In genomic region chr3:149368201-149368849, GRCh38 we compare ENCODE assay signal across 13 cellular contexts. TPM values are rescaled to one million over a fixed set of nuclear protein-coding genes. Genes with fewer than 3 reads are reported as not detected.
DNase-seq lines count a peak whose midpoint lies in the region; ATAC-seq, FAIRE-seq and TF ChIP-seq lines count a peak whose summit lies in the region.
"Had no signal": no experiment of that assay in that cellular context is flagged by ENCODE, and none has a peak within 500 bp of the region (broad histone marks: within the 10 kb centered on the region; RNA-seq: fewer than 3 reads in every experiment).

No MANE protein-coding gene starts in this region.

- CTCF ChIA-PET in HCT116 (lab: Charles Lee) (no interaction called here), PC-3 (lab: Charles Lee) (no interaction called here), endothelial cell of umbilical vein (lab: Charles Lee) (interaction anchor here (0.7 to 2.2 kb wide), 6 partner anchors 13 to 413 kb away, joined by 3 to 14 read pairs (median 4); no protein-coding TSS in a partner anchor)

- RAD21 ChIA-PET in HCT116 (lab: Charles Lee; ENCODE audit: low non-redundant PET in 1 of 2, low total read pairs in 2 of 2, uncharacterized antibody in 2 of 2, unreplicated experiment in 2 of 2) = no interaction called here

- H4K20me1 ChIP-seq in HCT116 (ENCODE audit: insufficient read depth) (no peaks in the 10 kb centered on the region), PC-3 (ENCODE audit: low read length) (peaks cover 11% of the 10 kb centered on the region; the same call in 1 of the 2 replicates), endothelial cell of umbilical vein (replicated peaks; ENCODE audit: control insufficient read depth, extremely low read depth, insufficient read depth, low read length) (no peaks in the 10 kb centered on the region)

- intact Hi-C loops in HCT116 (cut with micrococcal nuclease) (no loop called here), PC-3 (cut with micrococcal nuclease) (no loop called here), endothelial cell of umbilical vein (cut with micrococcal nuclease) (no loop called here)

- no TSS peak for BruUV-seq in HCT116 (replicated peaks; lab: Mats Ljungman, UMichigan)
- BruUV-seq in PC-3 (replicated peaks; lab: Mats Ljungman, UMichigan) = no TSS peak
- BruUV-seq in endothelial cell of umbilical vein (replicated peaks; lab: Mats Ljungman, UMichigan) = no TSS peak

- H3K9ac ChIP-seq in HCT116 (ENCODE audit: low read length) (no peak overlapping the region), PC-3 (ENCODE audit: low read length) (peak overlapping the region; percentile 35), endothelial cell of umbilical vein (replicated peaks; ENCODE audit: extremely low read depth, insufficient read depth, low read length) (no peak overlapping the region)

- H3K4me3 ChIP-seq in HCT116 (replicated peaks in 1 of 2; ENCODE audit: low read depth in 1 of 2, low read length in 2 of 2) (no peak overlapping the region), PC-3 (ENCODE audit: low read length) (no peak overlapping the region), endothelial cell of umbilical vein (replicated peaks in 1 of 3; ENCODE audit: insufficient read depth in 1 of 3, low read depth in 1 of 3, low read length in 3 of 3) (no peak overlapping the region)
- H3K4me3 ChIP-seq: cardiac muscle cell, thoracic aorta had no signal

- no peak for TF ChIP-seq POLR2A in HCT116 (IDR thresholded peaks at IDR 0.05; ENCODE audit: borderline replicate concordance, extremely low read depth, insufficient read depth, insufficient read length)
- no peak for TF ChIP-seq POLR2A in endothelial cell of umbilical vein (IDR thresholded peaks at IDR 0.05; ENCODE audit: low read depth, low read length)

- peak overlapping the region; percentile 2; the same call in 1 of the 2 replicates for H3K4me2 ChIP-seq in HCT116 (ENCODE audit: low read length)
- peak overlapping the region; percentile 8; the same call in 1 of the 2 replicates for H3K4me2 ChIP-seq in PC-3 (ENCODE audit: low read length)
- no peak overlapping the region for H3K4me2 ChIP-seq in endothelial cell of umbilical vein (ENCODE audit: insufficient read depth, low read length)

- dilution Hi-C loops in endothelial cell of umbilical vein (cut with MboI; ENCODE audit: extremely low pct_ligation_motif_present, low sequenced_read_pairs) = no loop called here

- no peaks in the 10 kb centered on the region for H3K27me3 Mint-ChIP-seq in progenitor cell of endocrine pancreas

- no peaks in the 10 kb centered on the region for H3K9me1 ChIP-seq in endothelial cell of umbilical vein (replicated peaks; ENCODE audit: control insufficient read depth, extremely low read depth, insufficient read depth, low read length)

- H3K27ac ChIP-seq in HCT116 (ENCODE audit: low read depth, low read length) (no peak overlapping the region), PC-3 (ENCODE audit: low read length) (peak overlapping the region; percentile 99), endothelial cell of umbilical vein (ENCODE audit: insufficient read depth, low read depth, low read length) (peak overlapping the region; percentile 4)
- H3K27ac ChIP-seq: cardiac muscle cell had no signal

- no peaks in the 10 kb centered on the region for H3K9me3 Mint-ChIP-seq in progenitor cell of endocrine pancreas (ENCODE audit: low read depth)
- H3K9me3 Mint-ChIP-seq: activated T-helper 17 cell treated with anti-CD3 and anti-CD28 coated beads, Interleukin-2, amount 50 U/mL, for 72 hours; naive thymus-derived CD8-positive, alpha-beta T cell had no signal

- H3F3A ChIP-seq in PC-3 (ENCODE audit: low read length, unreplicated experiment) = peaks cover 56% of the 10 kb centered on the region

- H3K9me3 ChIP-seq in HCT116 (ENCODE audit: control insufficient read depth in 1 of 2, insufficient read depth in 1 of 2, low read depth in 1 of 2, low read length in 2 of 2) (no peaks in the 10 kb centered on the region), PC-3 (ENCODE audit: low read length) (no peaks in the 10 kb centered on the region), endothelial cell of umbilical vein (replicated peaks; ENCODE audit: control insufficient read depth, insufficient read depth, low read length) (no peaks in the 10 kb centered on the region)
- H3K9me3 ChIP-seq: thoracic aorta had no signal

- no peak for FAIRE-seq in endothelial cell of umbilical vein (lab: Jason Lieb, UNC)

- TF ChIP-seq RAD21 in HCT116 (IDR thresholded peaks at IDR 0.05; ENCODE audit: low read depth) = no peak

- no peaks in the 10 kb centered on the region for H3K36me3 Mint-ChIP-seq in progenitor cell of endocrine pancreas (ENCODE audit: insufficient read depth)
- H3K36me3 Mint-ChIP-seq: naive thymus-derived CD8-positive, alpha-beta T cell had no signal

- ATAC-seq in HCT116 = peak; percentile 51
- ATAC-seq in PC-3 = no peak
- ATAC-seq: activated T-helper 17 cell treated with anti-CD3 and anti-CD28 coated beads, Interleukin-2, amount 50 U/mL, for 72 hours; naive thymus-derived CD8-positive, alpha-beta T cell had no signal

- peaks cover 39% of the 10 kb centered on the region for H3K4me1 Mint-ChIP-seq in progenitor cell of endocrine pancreas (ENCODE audit: low read depth)
- H3K4me1 Mint-ChIP-seq: activated T-helper 17 cell treated with anti-CD3 and anti-CD28 coated beads, Interleukin-2, amount 50 U/mL, for 72 hours; naive thymus-derived CD8-positive, alpha-beta T cell had no signal

- DNase-seq in HCT116 (ENCODE audit: low read depth, low spot score) (no peak), PC-3 (peak; percentile 41), endothelial cell of umbilical vein (ENCODE audit: low read depth, low spot score) (peak; percentile 64), progenitor cell of endocrine pancreas (ENCODE audit: low spot score, unreplicated experiment) (no peak), NCI-H1436 (lab: John Stamatoyannopoulos, UW) (no peak), DMS79 (lab: John Stamatoyannopoulos, UW) (no peak), NCI-H82 treated with DMSO at 0.1 percent for 48 hours (lab: John Stamatoyannopoulos, UW; ENCODE audit: unreplicated experiment) (no peak)
- DNase-seq: H7; naive thymus-derived CD8-positive, alpha-beta T cell; NCI-H1694 had no signal

- H3K36me3 ChIP-seq in HCT116 (ENCODE audit: control insufficient read depth in 1 of 2, insufficient read depth in 2 of 2, low read length in 2 of 2) = no peaks in the 10 kb centered on the region
- peaks cover 48% of the 10 kb centered on the region for H3K36me3 ChIP-seq in PC-3 (ENCODE audit: low read depth, low read length)
- H3K36me3 ChIP-seq in endothelial cell of umbilical vein (ENCODE audit: control insufficient read depth in 2 of 2, extremely low read depth in 1 of 2, insufficient read depth in 2 of 2, low read length in 2 of 2) = peaks cover 18 to 32% of the 10 kb centered on the region in 2 experiments
- H3K36me3 ChIP-seq: cardiac muscle cell had no signal

- H3K4me1 ChIP-seq in HCT116 (ENCODE audit: control insufficient read depth in 1 of 2, insufficient read depth in 2 of 2, low read length in 2 of 2) (peaks cover 15 to 58% of the 10 kb centered on the region in 2 experiments), PC-3 (ENCODE audit: insufficient read depth, low read length) (peaks cover 74% of the 10 kb centered on the region), endothelial cell of umbilical vein (ENCODE audit: control insufficient read depth, extremely low read depth, insufficient read depth, low read length) (peaks cover 64% of the 10 kb centered on the region)

- H3K9me2 ChIP-seq in HCT116 (ENCODE audit: insufficient read depth) = no peaks in the 10 kb centered on the region
- no peaks in the 10 kb centered on the region for H3K9me2 ChIP-seq in PC-3 (replicated peaks; ENCODE audit: low read length)

- H2AFZ ChIP-seq in HCT116 (ENCODE audit: low read depth, low read length, poor library complexity, severe bottlenecking) (peak overlapping the region; percentile 37), PC-3 (ENCODE audit: low read length) (no peak overlapping the region), endothelial cell of umbilical vein (ENCODE audit: low read depth, low read length) (no peak overlapping the region)

- peak overlapping the region; percentile 82 for H3K27ac Mint-ChIP-seq in progenitor cell of endocrine pancreas
- H3K27ac Mint-ChIP-seq: naive thymus-derived CD8-positive, alpha-beta T cell had no signal

- H3K27me3 ChIP-seq in HCT116 (ENCODE audit: insufficient read depth, low read length) (no peaks in the 10 kb centered on the region), PC-3 (ENCODE audit: low read length) (no peaks in the 10 kb centered on the region), endothelial cell of umbilical vein (ENCODE audit: control insufficient read depth in 2 of 2, insufficient read depth in 2 of 2, low read length in 2 of 2) (no peaks in the 10 kb centered on the region)
- H3K27me3 ChIP-seq: cardiac muscle cell had no signal

- POLR2A ChIA-PET in HCT116 (lab: Charles Lee) = no interaction called here
- POLR2A ChIA-PET in PC-3 (lab: Charles Lee; ENCODE audit: unreplicated experiment) = interaction anchor here (0.6 to 1.0 kb wide), 4 partner anchors 25 to 287 kb away, joined by 3 to 4 read pairs (median 4); no protein-coding TSS in a partner anchor
- POLR2A ChIA-PET in endothelial cell of umbilical vein (lab: Charles Lee) = interaction anchor here (0.7 to 1.0 kb wide), 5 partner anchors 9 to 384 kb away, joined by 3 to 9 read pairs (median 3); partner anchors contain the start of gene TM4SF1

- H3K4me3 Mint-ChIP-seq in progenitor cell of endocrine pancreas (ENCODE audit: low read depth) = no peak overlapping the region
- H3K4me3 Mint-ChIP-seq: activated T-helper 17 cell treated with anti-CD3 and anti-CD28 coated beads, Interleukin-2, amount 50 U/mL, for 72 hours; naive thymus-derived CD8-positive, alpha-beta T cell had no signal

- TF ChIP-seq CTCF in HCT116 (IDR thresholded peaks at IDR 0.05 in 2 of 3, conservative IDR thresholded peaks at IDR 0.05 in 1 of 3; ENCODE audit: borderline replicate concordance in 1 of 3, insufficient read depth in 1 of 3, low read depth in 2 of 3, low read length in 2 of 3) (peak in 2 of 3 experiments; percentile 13 to 19; a peak in 2 of 6 replicates), PC-3 (conservative IDR thresholded peaks at IDR 0.05; ENCODE audit: low read depth, low read length) (peak; percentile 34), endothelial cell of umbilical vein (IDR thresholded peaks at IDR 0.05; ENCODE audit: extremely low read depth in 1 of 2, insufficient read depth in 1 of 2, low read depth in 1 of 2, low read length in 2 of 2) (no peak), progenitor cell of endocrine pancreas (IDR thresholded peaks at IDR 0.05; ENCODE audit: unreplicated experiment) (no peak)

- H3K79me2 ChIP-seq in HCT116 (ENCODE audit: insufficient read depth, low read length) (no peaks in the 10 kb centered on the region), PC-3 (ENCODE audit: low read length) (peaks cover 29% of the 10 kb centered on the region), endothelial cell of umbilical vein (ENCODE audit: control insufficient read depth, insufficient read depth, low read length) (peaks cover 17% of the 10 kb centered on the region)

RNA-seq across cellular contexts. Expression of gene TM4SF1, which starts 9.1 kb away (rescaled TPM):
- total RNA-seq in HCT116 (2021; ENCODE audit: unreplicated experiment) = 0.66 TPM
- polyA plus RNA-seq in HCT116 (2012) = 0.07 and 0.09 TPM in 2 replicates
- 408 and 535 TPM in 2 replicates for total RNA-seq in PC-3 (2014; rRNA removed)
- total RNA-seq in endothelial cell of umbilical vein = 559 and 619 TPM in 2 replicates
- 1,270 and 1,407 TPM in 2 replicates for polyA plus RNA-seq in endothelial cell of umbilical vein
- polyA plus RNA-seq in endothelial cell of umbilical vein (2011; cell fraction: cytosol; rRNA removed) = 1,095 and 1,145 TPM in 2 replicates
- polyA plus RNA-seq in endothelial cell of umbilical vein (2011; cell fraction: nucleus; rRNA removed) = 679 and 727 TPM in 2 replicates
- 331 and 379 TPM in 2 replicates for polyA plus RNA-seq in endothelial cell of umbilical vein (2012)
- 1,191 and 1,311 TPM in 2 replicates for polyA minus RNA-seq in endothelial cell of umbilical vein
- polyA minus RNA-seq in endothelial cell of umbilical vein (2011; cell fraction: cytosol; rRNA and poly(A)+ RNA removed) = 916 TPM
- 436 and 623 TPM in 2 replicates for polyA minus RNA-seq in endothelial cell of umbilical vein (2011; cell fraction: nucleus; rRNA and poly(A)+ RNA removed)
- total RNA-seq in progenitor cell of endocrine pancreas = 2.1 and 2.3 TPM in 2 replicates
- total RNA-seq: naive thymus-derived CD8-positive, alpha-beta T cell had no signal
- polyA plus RNA-seq: naive thymus-derived CD8-positive, alpha-beta T cell had no signal

RNA-seq across cellular contexts. Expression of gene TM4SF18, which starts 34.9 kb away (rescaled TPM):
- total RNA-seq in HCT116 (2021; ENCODE audit: unreplicated experiment) (0.34 TPM), PC-3 (2014; rRNA removed) (0.06 and 0.40 TPM in 2 replicates), endothelial cell of umbilical vein (142 and 158 TPM in 2 replicates), progenitor cell of endocrine pancreas (0.36 TPM in 1 of 2 replicates, not detected in the other)
- 0.77 and 1.2 TPM in 2 replicates for polyA plus RNA-seq in HCT116 (2012)
- 150 and 163 TPM in 2 replicates for polyA plus RNA-seq in endothelial cell of umbilical vein
- 116 and 149 TPM in 2 replicates for polyA plus RNA-seq in endothelial cell of umbilical vein (2011; cell fraction: cytosol; rRNA removed)
- 67.7 and 88.9 TPM in 2 replicates for polyA plus RNA-seq in endothelial cell of umbilical vein (2011; cell fraction: nucleus; rRNA removed)
- polyA plus RNA-seq in endothelial cell of umbilical vein (2012) = 19.9 and 43.2 TPM in 2 replicates
- 192 and 213 TPM in 2 replicates for polyA minus RNA-seq in endothelial cell of umbilical vein
- polyA minus RNA-seq in endothelial cell of umbilical vein (2011; cell fraction: cytosol; rRNA and poly(A)+ RNA removed) = not detected
- 66.9 and 78.8 TPM in 2 replicates for polyA minus RNA-seq in endothelial cell of umbilical vein (2011; cell fraction: nucleus; rRNA and poly(A)+ RNA removed)
- total RNA-seq: activated T-helper 17 cell treated with anti-CD3 and anti-CD28 coated beads, Interleukin-2, amount 50 U/mL, for 72 hours; naive thymus-derived CD8-positive, alpha-beta T cell had no signal
- polyA plus RNA-seq: cardiac muscle cell; naive thymus-derived CD8-positive, alpha-beta T cell had no signal

Comparison
In these comparisons a context has a peak if more than half of its experiments do, and no peak if none do; other contexts are left out.
1. DNase-seq: peak in PC-3 (single experiment) and endothelial cell of umbilical vein (single experiment); none in HCT116 (single experiment), progenitor cell of endocrine pancreas (single experiment), NCI-H1436 (single experiment), DMS79 (single experiment) and NCI-H82 treated with DMSO at 0.1 percent for 48 hours (single experiment).
2. CTCF ChIP-seq: peak in HCT116 (2 of 3) and PC-3 (single experiment); none in endothelial cell of umbilical vein (0 of 2) and progenitor cell of endocrine pancreas (single experiment).
3. RNA of gene TM4SF1, which starts 9.1 kb away (total RNA-seq): 559 to 619 TPM in endothelial cell of umbilical vein and 408 to 535 TPM in PC-3; 2.1 to 2.3 TPM in progenitor cell of endocrine pancreas and 0.66 TPM in HCT116 (single experiment); every median in the first group is over 100 times any median in the second.
4. RNA of gene TM4SF18, which starts 34.9 kb away (total RNA-seq): 142 to 158 TPM in endothelial cell of umbilical vein; 0.06 to 0.40 TPM in PC-3, 0.34 TPM in HCT116 (single experiment) and 0.36 TPM in progenitor cell of endocrine pancreas; every median in the first group is over 100 times any median in the second.